ENCODE assay signal across 15 cellular contexts in the genomic region with DNA sequence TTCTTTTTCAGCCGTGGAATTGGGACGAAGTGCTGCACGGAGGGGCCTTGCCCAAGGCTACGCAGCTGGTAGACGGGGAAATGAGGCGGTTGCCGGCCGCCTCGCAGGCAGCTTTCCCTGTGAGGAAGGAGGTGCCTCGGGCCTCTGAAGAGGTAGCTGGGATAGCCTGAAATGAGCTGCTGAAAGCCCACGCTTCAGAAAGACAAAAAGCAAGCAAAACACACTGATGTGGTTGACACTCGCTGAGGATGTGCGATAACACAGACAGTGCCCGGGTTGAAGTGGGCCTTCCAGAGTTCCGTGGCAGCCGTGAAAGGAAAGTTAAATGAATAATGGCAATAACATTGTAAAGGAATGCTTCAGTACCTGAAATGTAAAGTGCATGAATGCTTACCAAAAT. TPM values are rescaled to one million over a fixed set of nuclear protein-coding genes. Genes with fewer than 3 reads are reported as not detected.
DNase-seq lines count a peak whose midpoint lies in the region; ATAC-seq and TF ChIP-seq lines count a peak whose summit lies in the region.
"Had no signal": no experiment of that assay in that cellular context is flagged by ENCODE, and none has a peak within 500 bp of the region (broad histone marks: within the 10 kb centered on the region; RNA-seq: fewer than 3 reads in every experiment).

No MANE protein-coding gene starts in this region.

- ATAC-seq in stimulated activated naive CD8-positive, alpha-beta T cell treated with anti-CD3 and anti-CD28 coated beads, Interleukin-15, Interleukin-2, amounts not matched to agents 100 U/mL and 50 U/mL, for 24 hours: peak; percentile 58
- no peak for ATAC-seq in mucosa of descending colon
- ATAC-seq: gastroesophageal sphincter, left colon had no signal

- no peaks in the 10 kb centered on the region for H3K27me3 ChIP-seq in neural progenitor cell
- H3K27me3 ChIP-seq: gastroesophageal sphincter had no signal

- peaks cover 30% of the 10 kb centered on the region for H3K4me1 ChIP-seq in neural progenitor cell
- H3K4me1 ChIP-seq in mucosa of descending colon (ENCODE audit: low read depth): peaks cover 5% of the 10 kb centered on the region

- peak overlapping the region; percentile 29 for H3K4me2 ChIP-seq in neural progenitor cell

- H3K9me3 ChIP-seq in neural progenitor cell (ENCODE audit: low read depth) (no peaks in the 10 kb centered on the region), mucosa of descending colon (no peaks in the 10 kb centered on the region)
- H3K9me3 ChIP-seq: gastroesophageal sphincter had no signal

- no peaks in the 10 kb centered on the region for H4K20me1 ChIP-seq in neural progenitor cell (ENCODE audit: low read depth)

- H2AFZ ChIP-seq in neural progenitor cell (replicated peaks): peak overlapping the region; percentile 63

- H3K9me3 Mint-ChIP-seq in neural progenitor cell: peaks cover 2% of the 10 kb centered on the region

- peaks cover 5% of the 10 kb centered on the region for H3K36me3 ChIP-seq in neural progenitor cell
- H3K36me3 ChIP-seq in mucosa of descending colon (ENCODE audit: low read depth): no peaks in the 10 kb centered on the region
- H3K36me3 ChIP-seq: gastroesophageal sphincter had no signal

- peak overlapping the region; percentile 63 for H3K27ac ChIP-seq in neural progenitor cell
- H3K27ac ChIP-seq: 22Rv1, gastroesophageal sphincter had no signal

- no peak overlapping the region for H3K9ac ChIP-seq in neural progenitor cell

- intact Hi-C loops in mucosa of descending colon (cut with DNase I, micrococcal nuclease): loop anchor here in 1 of 2 donors (10.0 kb wide), 1 partner anchor 359 kb away; no protein-coding TSS in a partner anchor

- H3K27me3 Mint-ChIP-seq in neural progenitor cell (ENCODE audit: insufficient read depth, low read depth): no peaks in the 10 kb centered on the region

- TF ChIP-seq CTCF in neural progenitor cell (IDR thresholded peaks at IDR 0.05): no peak
- no peak for TF ChIP-seq CTCF in mucosa of descending colon (IDR thresholded peaks at IDR 0.05)

- peak; percentile 50 for DNase-seq in NCI-H82 (lab: John Stamatoyannopoulos, UW)
- DNase-seq in NCI-H82 treated with DMSO at 0.1 percent for 48 hours (lab: John Stamatoyannopoulos, UW; ENCODE audit: unreplicated experiment): no peak
- peak; percentile 37 for DNase-seq in activated gamma-delta T cell treated with anti-CD3 and anti-CD28 coated beads, Interleukin-2, amount 50 U/mL, for 16 hours (ENCODE audit: low read depth)
- peak; percentile 47 for DNase-seq in neural progenitor cell (ENCODE audit: low spot score)
- DNase-seq in stimulated activated naive CD8-positive, alpha-beta T cell treated with anti-CD3 and anti-CD28 coated beads, Interleukin-15, Interleukin-2, amounts not matched to agents 100 U/mL and 50 U/mL, for 24 hours: peak; percentile 52
- DNase-seq in SIG-M5 treated with dmso at 0.1 percent for 504 hours (lab: John Stamatoyannopoulos, UW; ENCODE audit: unreplicated experiment): no peak
- DNase-seq in mucosa of descending colon: no peak
- no peak for DNase-seq in nucleus accumbens (lab: John Stamatoyannopoulos, UW)
- DNase-seq: cortex of kidney, left colon, NCI-H510A, SIG-M5 had no signal

- peaks cover 32% of the 10 kb centered on the region for H3K4me1 Mint-ChIP-seq in neural progenitor cell

- H3K4me3 ChIP-seq in neural progenitor cell (no peak overlapping the region), mucosa of descending colon (no peak overlapping the region)
- H3K4me3 ChIP-seq: gastroesophageal sphincter had no signal

- H3F3A ChIP-seq in neural progenitor cell (ENCODE audit: low read depth): peaks cover 26% of the 10 kb centered on the region

- peak overlapping the region; percentile 55 for H3K27ac Mint-ChIP-seq in neural progenitor cell

- no peaks in the 10 kb centered on the region for H3K36me3 Mint-ChIP-seq in neural progenitor cell

- no peaks in the 10 kb centered on the region for H3K79me2 ChIP-seq in neural progenitor cell (ENCODE audit: low read depth)

- no peak overlapping the region for H3K4me3 Mint-ChIP-seq in neural progenitor cell

RNA-seq across cellular contexts. Expression of gene S1PR1, which starts 47.2 kb away (rescaled TPM):
- total RNA-seq in neural progenitor cell (ENCODE audit: low replicate concordance) (7.4 and 8.7 TPM in 2 replicates), mucosa of descending colon (10 to 100 TPM in 2 of 3 donors, 1 to 10 TPM in 1; 4.8 to 14.9 (median 12.3) TPM)
- total RNA-seq: osteocyte had no signal

Comparison
In these comparisons a context has a peak if more than half of its experiments do, and no peak if none do; other contexts are left out.
1. DNase-seq: peak in NCI-H82 (single experiment), activated gamma-delta T cell treated with anti-CD3 and anti-CD28 coated beads, Interleukin-2, amount 50 U/mL, for 16 hours (single experiment), neural progenitor cell (single experiment) and stimulated activated naive CD8-positive, alpha-beta T cell treated with anti-CD3 and anti-CD28 coated beads, Interleukin-15, Interleukin-2, amounts not matched to agents 100 U/mL and 50 U/mL, for 24 hours (single experiment); none in NCI-H82 treated with DMSO at 0.1 percent for 48 hours (single experiment), SIG-M5 treated with dmso at 0.1 percent for 504 hours (single experiment), mucosa of descending colon (0 of 3) and nucleus accumbens (0 of 56).